ENCODE assay signal across 31 cellular contexts in genomic region chr22:43212434-43212952, GRCh38.
"Had no signal": no experiment of that assay in that cellular context is flagged by ENCODE, and none has a peak within 500 bp of the region (broad histone marks: within the 10 kb centered on the region; RNA-seq: fewer than 3 reads in every experiment).

No MANE protein-coding gene starts in this region.

- H3K4me3 Mint-ChIP-seq: activated CD4-positive, alpha-beta memory T cell treated with anti-CD3 and anti-CD28 coated beads for 36 hours; activated CD4-positive, alpha-beta T cell treated with anti-CD3 and anti-CD28 coated beads for 36 hours; activated CD4-positive, alpha-beta T cell treated with anti-CD3 and anti-CD28 coated beads, Interleukin-2, amount 10 ng/mL, durations not matched to agents 24 days and 14 days; activated CD8-positive, alpha-beta memory T cell treated with anti-CD3 and anti-CD28 coated beads, Interleukin-2, amount 10 ng/mL, durations not matched to agents 7 days and 5 days; activated CD8-positive, alpha-beta T cell treated with anti-CD3 and anti-CD28 coated beads, Interleukin-2, amount 10 ng/mL, durations not matched to agents 7 days and 5 days; activated naive CD4-positive, alpha-beta T cell treated with anti-CD3 and anti-CD28 coated beads for 36 hours; activated naive CD4-positive, alpha-beta T cell treated with anti-CD3 and anti-CD28 coated beads, Interleukin-2, amount 50 U/mL, for 24 hours; activated naive CD8-positive, alpha-beta T cell treated with anti-CD3 and anti-CD28 coated beads for 36 hours; activated naive CD8-positive, alpha-beta T cell treated with anti-CD3 and anti-CD28 coated beads, Interleukin-2, amount 50 U/mL, for 24 hours; activated T-helper 1 cell treated with anti-CD3 and anti-CD28 coated beads, Interleukin-12 subunit alpha, Interleukin-12 subunit beta, Interleukin-2, Interleukin-4 antibody, amounts not matched to agents 30 ng/mL and 10 ng/mL and 1 ng/mL, durations not matched to agents 14 hours and 24 hours and 36 hours; central memory CD8-positive, alpha-beta T cell; dendritic cell treated with granulocyte-macrophage colony-stimulating factor and Interleukin-4, amounts not matched to agents 40 ng/mL and 50 ng/mL, for 4 days; endodermal cell had no signal

- H3K4me1 ChIP-seq: adrenal gland, body of pancreas had no signal

- H3K27ac ChIP-seq: adrenal gland, body of pancreas, coronary artery, dorsolateral prefrontal cortex had no signal

- ATAC-seq: activated CD4-positive, alpha-beta T cell treated with anti-CD3 and anti-CD28 coated beads for 36 hours; activated CD8-positive, alpha-beta memory T cell treated with anti-CD3 and anti-CD28 coated beads, Interleukin-2, amount 10 ng/mL, durations not matched to agents 7 days and 5 days; activated CD8-positive, alpha-beta T cell treated with anti-CD3 and anti-CD28 coated beads, Interleukin-2, amount 10 ng/mL, durations not matched to agents 7 days and 5 days; activated naive CD8-positive, alpha-beta T cell treated with anti-CD3 and anti-CD28 coated beads, Interleukin-2, amount 50 U/mL, for 24 hours; body of pancreas; esophagus mucosa had no signal

- FAIRE-seq: frontal cortex had no signal

- H3K27me3 ChIP-seq: adrenal gland, body of pancreas, dorsolateral prefrontal cortex had no signal

- DNase-seq: activated CD4-positive, alpha-beta memory T cell treated with anti-CD3 and anti-CD28 coated beads for 36 hours; activated CD4-positive, alpha-beta T cell treated with anti-CD3 and anti-CD28 coated beads for 36 hours; activated CD4-positive, alpha-beta T cell treated with anti-CD3 and anti-CD28 coated beads, Interleukin-2, amount 10 ng/mL, durations not matched to agents 24 days and 14 days; activated CD4-positive, CD25-positive, alpha-beta regulatory T cell; activated CD4-positive, CD25-positive, alpha-beta regulatory T cell treated with anti-CD3 and anti-CD28 coated beads, Interleukin-2, amount 50 U/mL, for 72 hours; activated CD8-positive, alpha-beta memory T cell treated with anti-CD3 and anti-CD28 coated beads, Interleukin-2, amount 10 ng/mL, durations not matched to agents 7 days and 5 days; activated CD8-positive, alpha-beta memory T cell treated with anti-CD3 and anti-CD28 coated beads, Interleukin-2, amount 50 U/mL, for 4 hours; activated CD8-positive, alpha-beta T cell treated with anti-CD3 and anti-CD28 coated beads, Interleukin-2, amount 10 ng/mL, durations not matched to agents 7 days and 5 days; activated effector memory CD4-positive, alpha-beta T cell treated with anti-CD3 and anti-CD28 coated beads, Interleukin-2, amount 50 U/mL, for 16 hours; activated naive CD4-positive, alpha-beta T cell treated with anti-CD3 and anti-CD28 coated beads for 36 hours; activated naive CD8-positive, alpha-beta T cell treated with anti-CD3 and anti-CD28 coated beads for 36 hours; activated naive CD8-positive, alpha-beta T cell treated with anti-CD3 and anti-CD28 coated beads, Interleukin-2, amount 50 U/mL, for 24 hours; activated T-cell treated with anti-CD3 and anti-CD28 coated beads, Interleukin-2, amount 50 U/mL, for 1 hour; activated T-cell treated with anti-CD3 and anti-CD28 coated beads, Interleukin-2, amount 50 U/mL, for 48 hours; adrenal gland; amygdala; body of pancreas; dorsolateral prefrontal cortex; effector memory CD4-positive, alpha-beta T cell; foreskin fibroblast; head of caudate nucleus; T-helper 2 cell had no signal

- H3K4me1 Mint-ChIP-seq: activated CD4-positive, alpha-beta T cell treated with anti-CD3 and anti-CD28 coated beads for 36 hours; activated CD4-positive, alpha-beta T cell treated with anti-CD3 and anti-CD28 coated beads, Interleukin-2, amount 10 ng/mL, durations not matched to agents 24 days and 14 days; activated CD8-positive, alpha-beta memory T cell treated with anti-CD3 and anti-CD28 coated beads, Interleukin-2, amount 10 ng/mL, durations not matched to agents 7 days and 5 days; activated naive CD4-positive, alpha-beta T cell treated with anti-CD3 and anti-CD28 coated beads, Interleukin-2, amount 50 U/mL, for 24 hours; activated naive CD8-positive, alpha-beta T cell treated with anti-CD3 and anti-CD28 coated beads for 36 hours; activated naive CD8-positive, alpha-beta T cell treated with anti-CD3 and anti-CD28 coated beads, Interleukin-2, amount 50 U/mL, for 24 hours had no signal

- H3K36me3 ChIP-seq: adrenal gland had no signal

- H3K9me3 ChIP-seq: adrenal gland, body of pancreas had no signal

- H3K27ac Mint-ChIP-seq: activated CD4-positive, alpha-beta memory T cell treated with anti-CD3 and anti-CD28 coated beads for 36 hours; activated CD4-positive, alpha-beta T cell treated with anti-CD3 and anti-CD28 coated beads for 36 hours; activated CD4-positive, alpha-beta T cell treated with anti-CD3 and anti-CD28 coated beads, Interleukin-2, amount 10 ng/mL, durations not matched to agents 24 days and 14 days; activated CD8-positive, alpha-beta memory T cell treated with anti-CD3 and anti-CD28 coated beads, Interleukin-2, amount 10 ng/mL, durations not matched to agents 7 days and 5 days; activated CD8-positive, alpha-beta T cell treated with anti-CD3 and anti-CD28 coated beads, Interleukin-2, amount 10 ng/mL, durations not matched to agents 7 days and 5 days; activated naive CD4-positive, alpha-beta T cell treated with anti-CD3 and anti-CD28 coated beads for 36 hours; activated naive CD4-positive, alpha-beta T cell treated with anti-CD3 and anti-CD28 coated beads, Interleukin-2, amount 50 U/mL, for 24 hours; activated naive CD8-positive, alpha-beta T cell treated with anti-CD3 and anti-CD28 coated beads for 36 hours; activated naive CD8-positive, alpha-beta T cell treated with anti-CD3 and anti-CD28 coated beads, Interleukin-2, amount 50 U/mL, for 24 hours; activated T-helper 1 cell treated with anti-CD3 and anti-CD28 coated beads, Interleukin-12 subunit alpha, Interleukin-12 subunit beta, Interleukin-2, Interleukin-4 antibody, amounts not matched to agents 30 ng/mL and 10 ng/mL and 1 ng/mL, durations not matched to agents 14 hours and 24 hours and 36 hours; activated T-helper 2 cell treated with anti-CD3 and anti-CD28 coated beads, Interferon-gamma antibody, Interleukin-2, Interleukin-4, amounts not matched to agents 10 μg/mL and 5 μg/mL and 100 μg/mL, durations not matched to agents 14 hours and 24 hours and 36 hours; dendritic cell treated with granulocyte-macrophage colony-stimulating factor and Interleukin-4, amounts not matched to agents 40 ng/mL and 50 ng/mL, for 4 days; endodermal cell had no signal

- H3K36me3 Mint-ChIP-seq: activated CD4-positive, alpha-beta memory T cell treated with anti-CD3 and anti-CD28 coated beads for 36 hours; activated CD8-positive, alpha-beta memory T cell treated with anti-CD3 and anti-CD28 coated beads, Interleukin-2, amount 10 ng/mL, durations not matched to agents 7 days and 5 days; activated naive CD4-positive, alpha-beta T cell treated with anti-CD3 and anti-CD28 coated beads, Interleukin-2, amount 50 U/mL, for 24 hours; activated naive CD8-positive, alpha-beta T cell treated with anti-CD3 and anti-CD28 coated beads for 36 hours had no signal

- H3K4me3 ChIP-seq: adrenal gland, body of pancreas, coronary artery, dorsolateral prefrontal cortex had no signal

- H3K27me3 Mint-ChIP-seq: activated CD4-positive, alpha-beta memory T cell treated with anti-CD3 and anti-CD28 coated beads for 36 hours; activated CD4-positive, alpha-beta T cell treated with anti-CD3 and anti-CD28 coated beads for 36 hours; activated CD4-positive, alpha-beta T cell treated with anti-CD3 and anti-CD28 coated beads, Interleukin-2, amount 10 ng/mL, durations not matched to agents 24 days and 14 days; activated CD8-positive, alpha-beta memory T cell treated with anti-CD3 and anti-CD28 coated beads, Interleukin-2, amount 10 ng/mL, durations not matched to agents 7 days and 5 days; activated naive CD4-positive, alpha-beta T cell treated with anti-CD3 and anti-CD28 coated beads, Interleukin-2, amount 50 U/mL, for 24 hours; activated naive CD8-positive, alpha-beta T cell treated with anti-CD3 and anti-CD28 coated beads for 36 hours; activated naive CD8-positive, alpha-beta T cell treated with anti-CD3 and anti-CD28 coated beads, Interleukin-2, amount 50 U/mL, for 24 hours; dendritic cell treated with granulocyte-macrophage colony-stimulating factor and Interleukin-4, amounts not matched to agents 40 ng/mL and 50 ng/mL, for 4 days had no signal
